In the genomic region with DNA sequence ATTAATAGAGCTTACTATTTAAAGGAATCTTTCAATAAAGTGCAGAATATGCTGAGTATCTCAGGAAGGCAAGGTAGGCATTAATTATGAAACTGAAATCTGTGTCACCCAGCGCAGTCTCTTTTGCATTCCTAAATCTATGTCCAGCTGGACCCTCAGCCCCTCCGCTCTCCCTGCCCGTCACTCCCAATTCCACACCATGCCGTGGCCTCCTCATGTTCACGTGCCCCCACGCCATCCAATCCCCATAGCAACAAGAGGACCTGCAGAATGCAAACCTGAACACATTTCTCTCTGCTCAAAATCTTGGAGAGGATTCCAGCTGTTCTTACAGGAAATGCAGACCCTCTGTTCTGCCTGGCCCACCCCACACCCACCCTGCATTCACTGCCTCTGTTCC, we compare ENCODE assay signal across 9 cellular contexts.
"Had no signal": no experiment of that assay in that cellular context is flagged by ENCODE, and none has a peak within 500 bp of the region (broad histone marks: within the 10 kb centered on the region; RNA-seq: fewer than 3 reads in every experiment).

No MANE protein-coding gene starts in this region.

- H3K9me3 Mint-ChIP-seq: H9 had no signal

- H3K9ac ChIP-seq: GM23248 had no signal

- FAIRE-seq: H54, HTR-8/SVneo, K562 had no signal

- H3K27ac ChIP-seq: GM23248 had no signal

- H3K4me3 ChIP-seq: GM23248, K562 had no signal

- H2AFZ ChIP-seq: GM23248 had no signal

- H3K4me3 Mint-ChIP-seq: H9 had no signal

- ATAC-seq: K562 had no signal

- DNase-seq: GM23248, GOT3, H9, HCEC 1CT, IMR-90, KG1 had no signal
